11 cellular contexts compared by ENCODE assay signal in the genomic region with DNA sequence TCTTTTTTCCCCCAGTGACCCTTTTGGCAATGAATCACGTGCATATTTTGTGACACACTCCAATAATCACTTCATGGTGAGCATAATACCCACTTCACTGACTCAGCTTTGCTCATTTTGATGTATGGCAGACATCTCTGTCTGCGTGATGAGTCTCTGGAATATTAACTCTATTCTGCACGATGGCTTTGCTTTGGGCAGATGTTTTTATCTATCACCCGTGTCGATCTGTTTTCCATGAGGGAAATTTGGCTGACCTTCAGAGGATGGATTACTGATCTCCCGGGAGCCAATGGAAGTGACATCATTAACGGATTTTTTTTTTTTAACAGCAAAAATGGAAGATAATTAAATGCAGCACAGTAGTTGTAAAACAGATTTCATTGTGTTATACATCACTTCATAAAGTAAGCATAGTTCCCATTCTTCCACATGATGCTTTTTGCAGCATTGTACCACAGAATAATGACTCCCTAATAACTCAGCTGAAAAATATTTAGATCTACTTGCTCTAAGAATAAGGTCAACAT. TPM values are rescaled to one million over a fixed set of nuclear protein-coding genes. Genes with fewer than 3 reads are reported as not detected.
DNase-seq lines count a peak whose midpoint lies in the region; ATAC-seq, FAIRE-seq and TF ChIP-seq lines count a peak whose summit lies in the region.
"Had no signal": no experiment of that assay in that cellular context is flagged by ENCODE, and none has a peak within 500 bp of the region (broad histone marks: within the 10 kb centered on the region; RNA-seq: fewer than 3 reads in every experiment).

No MANE protein-coding gene starts in this region.

- in situ Hi-C loops in GM12878 (cut with MboI): no loop called here

- ATAC-seq in GM12878 (no peak), pancreas (no peak)

- H2AFZ ChIP-seq in GM12878 (ENCODE audit: control insufficient read depth, low read depth, low read length): no peak overlapping the region

- POLR2A ChIA-PET in CD4-positive, alpha-beta memory T cell (lab: Charles Lee; ENCODE audit: partially characterized antibody): interaction anchor here (1.0 to 5.7 kb wide), 5 partner anchors 16 to 56 kb away, joined by 3 to 32 read pairs (median 6); no protein-coding TSS in a partner anchor
- POLR2A ChIA-PET in GM12878 (lab: Charles Lee): interaction anchor here (0.6 to 4.8 kb wide), 2 partner anchors 12 to 28 kb away, joined by 3 to 45 read pairs; no protein-coding TSS in a partner anchor

- no peak for TF ChIP-seq RAD21 in GM12878 (IDR thresholded peaks at IDR 0.05; ENCODE audit: insufficient read depth, low read depth, low read length)

- no peak overlapping the region for H3K4me2 ChIP-seq in GM12878 (ENCODE audit: control insufficient read depth, insufficient read depth)

- no peak for TF ChIP-seq POLR2A in GM12878 (IDR thresholded peaks at IDR 0.05; ENCODE audit: low read depth, low read length)

- peaks cover 55% of the 10 kb centered on the region for H3K79me2 ChIP-seq in GM12878 (ENCODE audit: control insufficient read depth, insufficient read depth, low read length)

- no peaks in the 10 kb centered on the region for H3K9me3 ChIP-seq in CD4-positive, alpha-beta memory T cell (ENCODE audit: control insufficient read depth in 1 of 2, low read length in 2 of 2)
- no peaks in the 10 kb centered on the region; the same call in 2 of the 3 replicates for H3K9me3 ChIP-seq in GM12878 (replicated peaks; ENCODE audit: control insufficient read depth, insufficient read depth, low read length)
- H3K9me3 ChIP-seq in pancreas: no peaks in the 10 kb centered on the region

- FAIRE-seq in GM12878 (lab: Jason Lieb, UNC) (no peak), pancreas (lab: Jason Lieb, UNC) (no peak)

- H3K27me3 ChIP-seq in CD4-positive, alpha-beta memory T cell (ENCODE audit: insufficient read depth, low read length): no peaks in the 10 kb centered on the region
- H3K27me3 ChIP-seq in GM12878 (replicated peaks in 1 of 2; ENCODE audit: control insufficient read depth in 2 of 2, insufficient read depth in 2 of 2, low read length in 1 of 2) (no peaks in the 10 kb centered on the region), pancreas (no peaks in the 10 kb centered on the region)

- peak overlapping the region in 5 of 7 donors; percentile 0 to 89 (median 81) for H3K27ac Mint-ChIP-seq in CD4-positive, alpha-beta memory T cell
- peak overlapping the region in 2 of 3 experiments; percentile 4 to 14 for H3K27ac Mint-ChIP-seq in nephron

- CTCF ChIA-PET in CD4-positive, alpha-beta memory T cell (lab: Charles Lee; ENCODE audit: partially characterized antibody): interaction anchor here (4.5 kb wide), 1 partner anchor 41 kb away, joined by 14 read pairs; no protein-coding TSS in a partner anchor
- CTCF ChIA-PET in GM12878 (lab: Yijun Ruan, JAX): interaction anchor here (1.1 to 1.9 kb wide), 2 partner anchors 11 to 226 kb away, joined by 3 to 5 read pairs; no protein-coding TSS in a partner anchor

- TF ChIP-seq CTCF in GM12878 (IDR thresholded peaks at IDR 0.05 in 2 of 3, conservative IDR thresholded peaks at IDR 0.05 in 1 of 3; ENCODE audit: control insufficient read depth in 2 of 3, extremely low read depth in 1 of 3, insufficient read depth in 1 of 3, low read depth in 3 of 3, low read length in 3 of 3): no peak
- no peak for TF ChIP-seq CTCF in nephron (IDR thresholded peaks at IDR 0.05; ENCODE audit: unreplicated experiment in 3 of 3)
- TF ChIP-seq CTCF in pancreas (IDR thresholded peaks at IDR 0.05): no peak

- peaks cover 0 to 5% (median 0%) of the 10 kb centered on the region in 8 donors for H3K9me3 Mint-ChIP-seq in CD4-positive, alpha-beta memory T cell
- H3K9me3 Mint-ChIP-seq in nephron: no peaks in the 10 kb centered on the region

- no TSS peak for BruUV-seq in GM12878 (replicated peaks; lab: Mats Ljungman, UMichigan)

- H3K4me3 Mint-ChIP-seq in CD4-positive, alpha-beta memory T cell: no peak overlapping the region
- H3K4me3 Mint-ChIP-seq in nephron: no peak overlapping the region

- peaks cover 82% of the 10 kb centered on the region for H3K4me1 ChIP-seq in CD4-positive, alpha-beta memory T cell (ENCODE audit: insufficient read depth, low read length)
- H3K4me1 ChIP-seq in GM12878 (ENCODE audit: control insufficient read depth, insufficient read depth, low read length) (peaks cover 15% of the 10 kb centered on the region), pancreas (no peaks in the 10 kb centered on the region)

- SMC1A ChIA-PET in GM12878 (lab: Charles Lee; ENCODE audit: uncharacterized antibody, unreplicated experiment): interaction anchor here (1.0 to 4.5 kb wide), 9 partner anchors 9 to 226 kb away, joined by 3 to 23 read pairs (median 5); no protein-coding TSS in a partner anchor

- peaks cover 60 to 93% (median 79%) of the 10 kb centered on the region in 4 donors for H3K4me1 Mint-ChIP-seq in CD4-positive, alpha-beta memory T cell
- peaks cover 52% of the 10 kb centered on the region for H3K4me1 Mint-ChIP-seq in nephron

- H3K27ac ChIP-seq in CD4-positive, alpha-beta memory T cell (ENCODE audit: low read depth, low read length): no peak overlapping the region
- H3K27ac ChIP-seq in GM12878 (ENCODE audit: control insufficient read depth, insufficient read depth): no peak overlapping the region
- no peak overlapping the region for H3K27ac ChIP-seq in pancreas

- H3K36me3 Mint-ChIP-seq in CD4-positive, alpha-beta memory T cell: peaks cover 64 to 67% of the 10 kb centered on the region in 2 donors
- peaks cover 49% of the 10 kb centered on the region for H3K36me3 Mint-ChIP-seq in nephron (ENCODE audit: low read depth)

- no peak for DNase-seq in CD4-positive, alpha-beta memory T cell
- DNase-seq in HT1080 (ENCODE audit: low read depth) (peak; percentile 53), GM12878 (ENCODE audit: low read depth, low spot score) (no peak), pancreas (no peak), GDM1 (lab: John Stamatoyannopoulos, UW) (no peak), NCI-H2029 treated with DMSO at 0.1 percent for 48 hours (lab: John Stamatoyannopoulos, UW) (no peak)
- DNase-seq: activated CD8-positive, alpha-beta memory T cell treated with anti-CD3 and anti-CD28 coated beads, Interleukin-2, amount 50 U/mL, for 48 hours; effector memory CD4-positive, alpha-beta T cell; hippocampal formation had no signal

- H4K20me1 ChIP-seq in GM12878 (ENCODE audit: control insufficient read depth, insufficient read depth): no peaks in the 10 kb centered on the region

- 87% methylated on average over 7 of the region's 7 CpGs for WGBS in GM12878 (ENCODE audit: insufficient coverage, insufficient replicate concordance, low lambda C conversion rate, missing lambda C conversion rate)
- WGBS in pancreas, 2 donors: 55 to 67% methylated on average over 7 of the region's 7 CpGs

- H3K27me3 Mint-ChIP-seq in CD4-positive, alpha-beta memory T cell: no peaks in the 10 kb centered on the region
- H3K27me3 Mint-ChIP-seq in nephron (ENCODE audit: low read depth): peaks cover 10% of the 10 kb centered on the region

- H3K4me3 ChIP-seq in CD4-positive, alpha-beta memory T cell (ENCODE audit: low read length in 2 of 2): no peak overlapping the region
- H3K4me3 ChIP-seq in GM12878 (no peak overlapping the region), pancreas (no peak overlapping the region)
- H3K4me3 ChIP-seq: lung had no signal

- intact Hi-C loops in CD4-positive, alpha-beta memory T cell (cut with micrococcal nuclease): loop anchor here (2.0 to 10.0 kb wide), 2 partner anchors 15 to 193 kb away; no protein-coding TSS in a partner anchor
- intact Hi-C loops in GM12878 (cut with micrococcal nuclease; ENCODE audit: unreplicated experiment) (no loop called here), pancreas (cut with DNase I) (no loop called here)

- no peak overlapping the region for H3K9ac ChIP-seq in GM12878 (ENCODE audit: control insufficient read depth, insufficient read depth, low read length)

- H3K36me3 ChIP-seq in CD4-positive, alpha-beta memory T cell (ENCODE audit: insufficient read depth, low read length): peaks cover 11% of the 10 kb centered on the region
- peaks cover 9 to 36% of the 10 kb centered on the region in 2 experiments for H3K36me3 ChIP-seq in GM12878 (ENCODE audit: control insufficient read depth in 2 of 2, insufficient read depth in 2 of 2, low read length in 1 of 2)
- no peaks in the 10 kb centered on the region for H3K36me3 ChIP-seq in pancreas

- RAD21 ChIA-PET in GM12878 (lab: Charles Lee; ENCODE audit: unreplicated experiment): interaction anchor here (0.8 to 5.9 kb wide), 5 partner anchors 12 to 236 kb away, joined by 3 to 33 read pairs (median 5); no protein-coding TSS in a partner anchor

- TF ChIP-seq EP300 in GM12878 (IDR thresholded peaks at IDR 0.05; ENCODE audit: borderline replicate concordance in 1 of 2, control insufficient read depth in 1 of 2, low read depth in 2 of 2, low read length in 2 of 2): no peak

TF ChIP-seq in GM12878, 131 proteins besides CTCF, POLR2A, EP300 and RAD21:
- no peak for TF ChIP-seq TCF12 (IDR thresholded peaks at IDR 0.05; ENCODE audit: low read depth, low read length)
- 0 out of 3 replicates have a peak, but pooled peaks have one; percentile 4 for TF ChIP-seq POU2F2 (IDR thresholded peaks at IDR 0.05; ENCODE audit: borderline replicate concordance, low read depth, low read length)

RNA-seq across cellular contexts. Expression of gene CDC42EP3, which starts 29.8 kb away (rescaled TPM):
- total RNA-seq in CD4-positive, alpha-beta memory T cell: 10 to 100 TPM; 56.1 to 60.9 TPM
- polyA plus RNA-seq in CD4-positive, alpha-beta memory T cell: 100 to 1,000 TPM in 1 of 2 donors, 10 to 100 TPM in 1; 59.3 to 107 TPM
- 93.8 and 101 TPM in 2 replicates for total RNA-seq in HT1080 (2014; rRNA removed; shearing (Covaris generic))
- 146 and 155 TPM in 2 replicates for polyA plus RNA-seq in HT1080 (2015; cell fraction: cytosol; rRNA removed)
- 96.6 and 109 TPM in 2 replicates for polyA plus RNA-seq in HT1080 (2015; cell fraction: nucleus; rRNA removed)
- total RNA-seq in GM12878 (2013; cell fraction: nucleolus; rRNA removed): 36.3 and 37.4 TPM in 2 replicates
- 36.2 and 36.9 TPM in 2 replicates for total RNA-seq in GM12878 (2014; rRNA removed)
- total RNA-seq in GM12878 (2014; rRNA removed; fragmentation: Illumina TruSeq; extraction: Trizol): 44.6 and 46.5 TPM in 2 replicates
- 63.1 and 67.6 TPM in 2 replicates for total RNA-seq in GM12878 (2021)
- 8.8 TPM for polyA plus RNA-seq in GM12878 (2011; ENCODE audit: low read depth)
- polyA plus RNA-seq in GM12878 (2011; rRNA removed): 47.3 and 47.4 TPM in 2 replicates
- polyA plus RNA-seq in GM12878 (2011; cell fraction: cytosol; rRNA removed): 51.0 and 62.8 TPM in 2 replicates
- polyA plus RNA-seq in GM12878 (2011; cell fraction: nucleus; rRNA removed): 33.6 and 47.7 TPM in 2 replicates
- polyA plus RNA-seq in GM12878 (2012): 13.6 and 28.5 TPM in 2 replicates
- 86.9 and 109 TPM in 2 replicates for polyA plus RNA-seq in GM12878 (2014; fragmentation: Illumina TruSeq; extraction: Trizol)
- 10 to 100 TPM; 11.8 to 16.1 TPM for polyA plus RNA-seq in GM12878 (2014; fragmentation: Nextera tagmentation; extraction: Ambion mirVana)
- 59.1 and 61.4 TPM in 2 replicates for polyA plus RNA-seq in GM12878 (2014; rRNA removed)
- 10 to 100 TPM; 58.4 to 66.1 TPM for polyA plus RNA-seq in GM12878 (2016; fragmentation: Nextera tagmentation; extraction: Ambion mirVana)
- polyA minus RNA-seq in GM12878 (2011; rRNA and poly(A)+ RNA removed): 32.6 and 52.1 TPM in 2 replicates
- 18.0 and 24.0 TPM in 2 replicates for polyA minus RNA-seq in GM12878 (2011; cell fraction: cytosol; rRNA and poly(A)+ RNA removed)
- polyA minus RNA-seq in GM12878 (2011; cell fraction: nucleus; rRNA and poly(A)+ RNA removed): 19.7 and 24.1 TPM in 2 replicates
- 10 to 100 TPM in 2 of 6 donors, 1 to 10 TPM in 4; 3.5 to 11.9 (median 6.4) TPM for total RNA-seq in pancreas
- polyA plus RNA-seq in pancreas: 1 to 10 TPM; 3.6 to 8.5 TPM
